25 cellular contexts compared by ENCODE assay signal in genomic region chr5:179553006-179553405, GRCh38. TPM values are rescaled to one million over a fixed set of nuclear protein-coding genes. Genes with fewer than 3 reads are reported as not detected.
DNase-seq lines count a peak whose midpoint lies in the region; ATAC-seq and TF ChIP-seq lines count a peak whose summit lies in the region.
"Had no signal": no experiment of that assay in that cellular context is flagged by ENCODE, and none has a peak within 500 bp of the region (broad histone marks: within the 10 kb centered on the region; RNA-seq: fewer than 3 reads in every experiment).

No MANE protein-coding gene starts in this region.

- H3K23ac ChIP-seq in H9 (ENCODE audit: insufficient read length, low read depth, low read length): no peak overlapping the region

- no peak overlapping the region for H3T11ph ChIP-seq in H9 (ENCODE audit: low read length)

- no peaks in the 10 kb centered on the region for H3K9me3 ChIP-seq in PC-3 (ENCODE audit: low read length)
- H3K9me3 ChIP-seq in fibroblast of lung (ENCODE audit: control insufficient read depth, insufficient read depth, low read depth, low read length): no peaks in the 10 kb centered on the region
- no peaks in the 10 kb centered on the region for H3K9me3 ChIP-seq in H9 (ENCODE audit: control insufficient read depth, low read depth, low read length)
- H3K9me3 ChIP-seq: ascending aorta, esophagus muscularis mucosa, ovary, upper lobe of left lung had no signal

- H3K27me3 Mint-ChIP-seq in activated CD4-positive, alpha-beta T cell treated with anti-CD3 and anti-CD28 coated beads, Interleukin-2, amount 10 ng/mL, durations not matched to agents 7 days and 5 days: no peaks in the 10 kb centered on the region
- no peaks in the 10 kb centered on the region for H3K27me3 Mint-ChIP-seq in activated CD4-positive, alpha-beta T cell treated with anti-CD3 and anti-CD28 coated beads for 36 hours
- H3K27me3 Mint-ChIP-seq in progenitor cell of endocrine pancreas (no peaks in the 10 kb centered on the region), WTC11 (ENCODE audit: low read depth) (no peaks in the 10 kb centered on the region), H9 (ENCODE audit: low read depth) (no peaks in the 10 kb centered on the region)
- H3K27me3 Mint-ChIP-seq: stimulated activated naive CD8-positive, alpha-beta T cell treated with anti-CD3 and anti-CD28 coated beads, Interleukin-15, amount 100 ng/mL, for 72 hours had no signal

- H3K4me3 Mint-ChIP-seq in activated CD4-positive, alpha-beta T cell treated with anti-CD3 and anti-CD28 coated beads, Interleukin-2, amount 10 ng/mL, durations not matched to agents 7 days and 5 days: peak overlapping the region; percentile 98
- H3K4me3 Mint-ChIP-seq in activated CD4-positive, alpha-beta T cell treated with anti-CD3 and anti-CD28 coated beads for 36 hours: no peak overlapping the region
- H3K4me3 Mint-ChIP-seq in progenitor cell of endocrine pancreas (ENCODE audit: low read depth) (peak overlapping the region; percentile 26), WTC11 (no peak overlapping the region), H9 (peak overlapping the region in 1 of 2 experiments; percentile 19; a peak in 1 of 5 replicates)

- H3K4me1 ChIP-seq in PC-3 (ENCODE audit: insufficient read depth, low read length) (peaks cover 24% of the 10 kb centered on the region), fibroblast of lung (ENCODE audit: control insufficient read depth, extremely low read depth, insufficient read depth, low read length) (peaks cover 9% of the 10 kb centered on the region), H9 (ENCODE audit: insufficient read depth, low read length) (no peaks in the 10 kb centered on the region; the same call in 1 of the 2 replicates)

- no peak overlapping the region for H2BK120ac ChIP-seq in H9 (ENCODE audit: low read depth, low read length, poor library complexity, severe bottlenecking)

- no peak overlapping the region for H3K18ac ChIP-seq in H9 (ENCODE audit: insufficient read length, low read depth, low read length)

- H3K27ac ChIP-seq in PC-3 (ENCODE audit: low read length): no peak overlapping the region
- no peak overlapping the region for H3K27ac ChIP-seq in fibroblast of lung (ENCODE audit: insufficient read depth, low read length)
- no peak overlapping the region for H3K27ac ChIP-seq in H9 (ENCODE audit: insufficient read length, low read depth, low read length)
- H3K27ac ChIP-seq: ovary, SK-N-MC, upper lobe of left lung had no signal

- DNase-seq in activated CD4-positive, alpha-beta T cell treated with anti-CD3 and anti-CD28 coated beads, Interleukin-2, amount 10 ng/mL, durations not matched to agents 7 days and 5 days: no peak
- DNase-seq in activated CD4-positive, alpha-beta T cell treated with anti-CD3 and anti-CD28 coated beads for 36 hours: no peak
- no peak for DNase-seq in PC-3
- DNase-seq in fibroblast of lung (ENCODE audit: low read depth in 2 of 2): no peak
- DNase-seq in progenitor cell of endocrine pancreas (ENCODE audit: low spot score, unreplicated experiment): no peak
- DNase-seq in WTC11 (ENCODE audit: low spot score): no peak
- no peak for DNase-seq in H9
- DNase-seq: activated CD4-positive, alpha-beta T cell treated with anti-CD3 and anti-CD28 coated beads, Interleukin-2, amount 50 U/mL, for 1 hour; activated naive CD4-positive, alpha-beta T cell; cerebellar nuclear complex; effector CD4-positive, alpha-beta T cell; HCEC 1CT; midbrain; MV-4-11; NCI-H187; NCI-H226; ovary; stimulated activated naive CD8-positive, alpha-beta T cell treated with anti-CD3 and anti-CD28 coated beads, Interleukin-15, amount 100 ng/mL, for 72 hours; upper lobe of left lung had no signal

- WGBS in H9 (ENCODE audit: extremely low coverage, insufficient read length, low lambda C conversion rate): no CpG with 5 or more reads among the region's 4 CpGs

- no peak overlapping the region for H2AK5ac ChIP-seq in H9 (ENCODE audit: insufficient read length, low read length)

- H3K4me3 ChIP-seq in PC-3 (ENCODE audit: low read length) (no peak overlapping the region), fibroblast of lung (replicated peaks in 1 of 4; ENCODE audit: control extremely low read depth in 1 of 4, insufficient read depth in 1 of 4, low read depth in 3 of 4, low read length in 4 of 4) (no peak overlapping the region)
- H3K4me3 ChIP-seq: ovary had no signal

- no peak overlapping the region for H3K27ac Mint-ChIP-seq in activated CD4-positive, alpha-beta T cell treated with anti-CD3 and anti-CD28 coated beads, Interleukin-2, amount 10 ng/mL, durations not matched to agents 7 days and 5 days
- no peak overlapping the region for H3K27ac Mint-ChIP-seq in activated CD4-positive, alpha-beta T cell treated with anti-CD3 and anti-CD28 coated beads for 36 hours
- H3K27ac Mint-ChIP-seq in progenitor cell of endocrine pancreas: no peak overlapping the region
- no peak overlapping the region for H3K27ac Mint-ChIP-seq in WTC11
- no peak overlapping the region for H3K27ac Mint-ChIP-seq in H9

- H3K79me1 ChIP-seq in H9 (ENCODE audit: insufficient read depth, low read depth, low read length, poor library complexity, severe bottlenecking): peaks cover 13% of the 10 kb centered on the region

- no peak overlapping the region for H4K5ac ChIP-seq in H9 (ENCODE audit: insufficient read length, low read depth, low read length)

- no peak overlapping the region for H3K9ac ChIP-seq in PC-3 (ENCODE audit: low read length)
- H3K9ac ChIP-seq in fibroblast of lung (ENCODE audit: insufficient read depth, low read length): no peak overlapping the region
- H3K9ac ChIP-seq in H9 (ENCODE audit: extremely low read depth, insufficient read length, low read length): no peak overlapping the region

- no peaks in the 10 kb centered on the region for H3K9me2 ChIP-seq in PC-3 (replicated peaks; ENCODE audit: low read length)

- H3K14ac ChIP-seq in H9 (ENCODE audit: insufficient read depth, low read length): no peak overlapping the region

- H3F3A ChIP-seq in PC-3 (ENCODE audit: low read length, unreplicated experiment): no peaks in the 10 kb centered on the region

- no peak overlapping the region for H2BK20ac ChIP-seq in H9 (ENCODE audit: low read depth, low read length, poor library complexity, severe bottlenecking)

- intact Hi-C loops in activated CD4-positive, alpha-beta T cell treated with anti-CD3 and anti-CD28 coated beads for 36 hours (cut with DNase I, micrococcal nuclease): loop anchor here in 1 of 2 experiments (5.0 to 10.0 kb wide), 5 partner anchors 254 to 942 kb away; partner anchors contain the start of genes CNOT6, MGAT4B, TBC1D9B and ZNF879
- intact Hi-C loops in PC-3 (cut with micrococcal nuclease): no loop called here

- H4K20me1 ChIP-seq in PC-3 (ENCODE audit: low read length): no peaks in the 10 kb centered on the region
- no peaks in the 10 kb centered on the region for H4K20me1 ChIP-seq in fibroblast of lung (ENCODE audit: control insufficient read depth, extremely low read depth, insufficient read depth, low read length)
- H4K20me1 ChIP-seq in H9 (ENCODE audit: control insufficient read depth, insufficient read depth, insufficient read length): no peaks in the 10 kb centered on the region

- peaks cover 11% of the 10 kb centered on the region for H3K23me2 ChIP-seq in H9 (ENCODE audit: insufficient read length, low read depth, low read length, poor library complexity, severe bottlenecking)

- CTCF ChIA-PET in activated CD4-positive, alpha-beta T cell treated with anti-CD3 and anti-CD28 coated beads, Interleukin-2, amount 10 ng/mL, durations not matched to agents 7 days and 5 days (lab: Charles Lee): no interaction called here
- CTCF ChIA-PET in activated CD4-positive, alpha-beta T cell treated with anti-CD3 and anti-CD28 coated beads for 36 hours (lab: Charles Lee): no interaction called here
- CTCF ChIA-PET in PC-3 (lab: Charles Lee): no interaction called here
- CTCF ChIA-PET in WTC11 (lab: Charles Lee): interaction anchor here (1.4 kb wide), 1 partner anchor 12 kb away, joined by 4 read pairs; no protein-coding TSS in a partner anchor

- H2BK15ac ChIP-seq in H9 (ENCODE audit: low read depth, low read length): no peak overlapping the region

- H3K4ac ChIP-seq in H9 (ENCODE audit: low read depth, low read length): no peak overlapping the region

- H3K79me2 ChIP-seq in PC-3 (ENCODE audit: low read length) (peaks cover 56% of the 10 kb centered on the region), fibroblast of lung (ENCODE audit: control insufficient read depth, insufficient read depth, low read length) (peaks cover 46% of the 10 kb centered on the region), H9 (ENCODE audit: insufficient read depth, low read length) (peaks cover 9% of the 10 kb centered on the region)

- no peak overlapping the region for H3K56ac ChIP-seq in H9 (ENCODE audit: insufficient read length, low read depth, low read length)

- H3K27me3 ChIP-seq in PC-3 (ENCODE audit: low read length) (no peaks in the 10 kb centered on the region), fibroblast of lung (ENCODE audit: control insufficient read depth, insufficient read depth, low read length) (no peaks in the 10 kb centered on the region), H9 (ENCODE audit: insufficient read depth, low read length) (no peaks in the 10 kb centered on the region)
- H3K27me3 ChIP-seq: ascending aorta, esophagus muscularis mucosa, ovary, upper lobe of left lung had no signal

- H2BK5ac ChIP-seq in H9 (ENCODE audit: insufficient read length, low read length): no peak overlapping the region

- peaks cover 27% of the 10 kb centered on the region for H3K36me3 Mint-ChIP-seq in activated CD4-positive, alpha-beta T cell treated with anti-CD3 and anti-CD28 coated beads, Interleukin-2, amount 10 ng/mL, durations not matched to agents 7 days and 5 days (ENCODE audit: low read depth)
- peaks cover 13% of the 10 kb centered on the region for H3K36me3 Mint-ChIP-seq in activated CD4-positive, alpha-beta T cell treated with anti-CD3 and anti-CD28 coated beads for 36 hours (ENCODE audit: low read depth)
- H3K36me3 Mint-ChIP-seq in progenitor cell of endocrine pancreas (ENCODE audit: insufficient read depth) (peaks cover 11% of the 10 kb centered on the region), WTC11 (peaks cover 7% of the 10 kb centered on the region; the same call in 1 of the 2 replicates), H9 (ENCODE audit: insufficient read depth in 1 of 3, low read depth in 3 of 3) (peaks cover 3 to 20% (median 18%) of the 10 kb centered on the region in 3 experiments; a peak in 5 of 7 replicates)

- no peak overlapping the region for H4K91ac ChIP-seq in H9 (ENCODE audit: insufficient read length, low read depth, low read length)

- peaks cover 41% of the 10 kb centered on the region for H3K4me1 Mint-ChIP-seq in activated CD4-positive, alpha-beta T cell treated with anti-CD3 and anti-CD28 coated beads, Interleukin-2, amount 10 ng/mL, durations not matched to agents 7 days and 5 days
- H3K4me1 Mint-ChIP-seq in activated CD4-positive, alpha-beta T cell treated with anti-CD3 and anti-CD28 coated beads for 36 hours: peaks cover 37% of the 10 kb centered on the region
- peaks cover 10% of the 10 kb centered on the region for H3K4me1 Mint-ChIP-seq in progenitor cell of endocrine pancreas (ENCODE audit: low read depth)
- H3K4me1 Mint-ChIP-seq in WTC11: peaks cover 33% of the 10 kb centered on the region
- H3K4me1 Mint-ChIP-seq in H9: peaks cover 26 to 38% of the 10 kb centered on the region in 2 experiments

- no TSS peak for BruUV-seq in PC-3 (replicated peaks; lab: Mats Ljungman, UMichigan)

- H2BK12ac ChIP-seq in H9 (ENCODE audit: insufficient read length, low read depth, low read length): no peak overlapping the region

- H3K4me2 ChIP-seq in PC-3 (ENCODE audit: low read length) (peak overlapping the region; percentile 69; the same call in 1 of the 2 replicates), fibroblast of lung (ENCODE audit: extremely low read depth, insufficient read depth, low read length) (peak overlapping the region; percentile 15), H9 (ENCODE audit: insufficient read depth, insufficient read length, low read length) (no peak overlapping the region)

- H2AFZ ChIP-seq in PC-3 (ENCODE audit: low read length): no peak overlapping the region
- H2AFZ ChIP-seq in fibroblast of lung (ENCODE audit: low read length): no peak overlapping the region
- H2AFZ ChIP-seq in H9 (ENCODE audit: low read length): no peak overlapping the region

- ATAC-seq in activated CD4-positive, alpha-beta T cell treated with anti-CD3 and anti-CD28 coated beads for 36 hours: no peak
- ATAC-seq in PC-3 (no peak), WTC11 (no peak), HG02973 (IDR thresholded peaks at IDR 0.05; ENCODE audit: unreplicated experiment) (no peak)
- ATAC-seq: left lobe of liver; sciatic nerve; stimulated activated naive CD8-positive, alpha-beta T cell treated with anti-CD3 and anti-CD28 coated beads, Interleukin-15, amount 100 ng/mL, for 72 hours had no signal

- H3K9me3 Mint-ChIP-seq in activated CD4-positive, alpha-beta T cell treated with anti-CD3 and anti-CD28 coated beads, Interleukin-2, amount 10 ng/mL, durations not matched to agents 7 days and 5 days: no peaks in the 10 kb centered on the region
- H3K9me3 Mint-ChIP-seq in activated CD4-positive, alpha-beta T cell treated with anti-CD3 and anti-CD28 coated beads for 36 hours (ENCODE audit: low read depth): no peaks in the 10 kb centered on the region
- H3K9me3 Mint-ChIP-seq in progenitor cell of endocrine pancreas (ENCODE audit: low read depth): no peaks in the 10 kb centered on the region
- no peaks in the 10 kb centered on the region for H3K9me3 Mint-ChIP-seq in WTC11
- H3K9me3 Mint-ChIP-seq in H9: peaks cover 0 to 3% of the 10 kb centered on the region in 2 experiments; a peak in 1 of 5 replicates
- H3K9me3 Mint-ChIP-seq: stimulated activated naive CD8-positive, alpha-beta T cell treated with anti-CD3 and anti-CD28 coated beads, Interleukin-15, amount 100 ng/mL, for 72 hours had no signal

- POLR2A ChIA-PET in activated CD4-positive, alpha-beta T cell treated with anti-CD3 and anti-CD28 coated beads, Interleukin-2, amount 10 ng/mL, durations not matched to agents 7 days and 5 days (lab: Charles Lee): no interaction called here
- POLR2A ChIA-PET in activated CD4-positive, alpha-beta T cell treated with anti-CD3 and anti-CD28 coated beads for 36 hours (lab: Charles Lee): no interaction called here
- POLR2A ChIA-PET in PC-3 (lab: Charles Lee; ENCODE audit: unreplicated experiment): no interaction called here
- POLR2A ChIA-PET in WTC11 (lab: Charles Lee): no interaction called here

- H3K36me3 ChIP-seq in PC-3 (ENCODE audit: low read depth, low read length): no peaks in the 10 kb centered on the region
- no peaks in the 10 kb centered on the region for H3K36me3 ChIP-seq in fibroblast of lung (ENCODE audit: control insufficient read depth, insufficient read depth, low read length)
- H3K36me3 ChIP-seq: ascending aorta, ovary, upper lobe of left lung had no signal

- TF ChIP-seq CTCF in PC-3 (conservative IDR thresholded peaks at IDR 0.05; ENCODE audit: low read depth, low read length): no peak
- TF ChIP-seq CTCF in fibroblast of lung (conservative IDR thresholded peaks at IDR 0.05 in 1 of 2, IDR thresholded peaks at IDR 0.05 in 1 of 2; ENCODE audit: low read depth in 1 of 2, low read length in 2 of 2): no peak
- no peak for TF ChIP-seq CTCF in progenitor cell of endocrine pancreas (IDR thresholded peaks at IDR 0.05; ENCODE audit: unreplicated experiment)
- TF ChIP-seq CTCF in WTC11 (IDR thresholded peaks at IDR 0.05): no peak
- no peak for TF ChIP-seq CTCF in H9 (conservative IDR thresholded peaks at IDR 0.05)

- H4K8ac ChIP-seq in H9 (replicated peaks; ENCODE audit: insufficient read length, low read depth, low read length): no peak overlapping the region

RNA-seq across cellular contexts. Expression of gene RUFY1, which starts 2.7 kb away (rescaled TPM):
- total RNA-seq in activated CD4-positive, alpha-beta T cell treated with anti-CD3 and anti-CD28 coated beads, Interleukin-2, amount 10 ng/mL, durations not matched to agents 7 days and 5 days: 10 to 100 TPM; 50.5 to 53.4 TPM
- total RNA-seq in activated CD4-positive, alpha-beta T cell treated with anti-CD3 and anti-CD28 coated beads for 36 hours: 10 to 100 TPM; 29.6 to 33.8 TPM
- total RNA-seq in PC-3 (2014; rRNA removed) (27.1 and 31.5 TPM in 2 replicates), fibroblast of lung (77.8 and 78.3 TPM in 2 replicates), progenitor cell of endocrine pancreas (69.1 and 71.2 TPM in 2 replicates), WTC11 (2021) (32.3 to 34.0 TPM (median 32.7 TPM) in 3 replicates), H9 (2021) (45.7 and 47.8 TPM in 2 replicates)
- polyA plus RNA-seq in fibroblast of lung: 32.2 and 32.8 TPM in 2 replicates
- 33.9 and 34.5 TPM in 2 replicates for polyA plus RNA-seq in fibroblast of lung (2012)
- 10.6 and 12.0 TPM in 2 replicates for polyA minus RNA-seq in fibroblast of lung (ENCODE audit: low replicate concordance)

Comparison
In these comparisons a context has a peak if more than half of its experiments do, and no peak if none do; other contexts are left out.
1. H3K4me3 Mint-ChIP-seq: peak in activated CD4-positive, alpha-beta T cell treated with anti-CD3 and anti-CD28 coated beads, Interleukin-2, amount 10 ng/mL, durations not matched to agents 7 days and 5 days (single experiment) and progenitor cell of endocrine pancreas (single experiment); none in activated CD4-positive, alpha-beta T cell treated with anti-CD3 and anti-CD28 coated beads for 36 hours (single experiment) and WTC11 (single experiment).